Comparison of ENCODE assay signal across 8 cellular contexts in the genomic region with DNA sequence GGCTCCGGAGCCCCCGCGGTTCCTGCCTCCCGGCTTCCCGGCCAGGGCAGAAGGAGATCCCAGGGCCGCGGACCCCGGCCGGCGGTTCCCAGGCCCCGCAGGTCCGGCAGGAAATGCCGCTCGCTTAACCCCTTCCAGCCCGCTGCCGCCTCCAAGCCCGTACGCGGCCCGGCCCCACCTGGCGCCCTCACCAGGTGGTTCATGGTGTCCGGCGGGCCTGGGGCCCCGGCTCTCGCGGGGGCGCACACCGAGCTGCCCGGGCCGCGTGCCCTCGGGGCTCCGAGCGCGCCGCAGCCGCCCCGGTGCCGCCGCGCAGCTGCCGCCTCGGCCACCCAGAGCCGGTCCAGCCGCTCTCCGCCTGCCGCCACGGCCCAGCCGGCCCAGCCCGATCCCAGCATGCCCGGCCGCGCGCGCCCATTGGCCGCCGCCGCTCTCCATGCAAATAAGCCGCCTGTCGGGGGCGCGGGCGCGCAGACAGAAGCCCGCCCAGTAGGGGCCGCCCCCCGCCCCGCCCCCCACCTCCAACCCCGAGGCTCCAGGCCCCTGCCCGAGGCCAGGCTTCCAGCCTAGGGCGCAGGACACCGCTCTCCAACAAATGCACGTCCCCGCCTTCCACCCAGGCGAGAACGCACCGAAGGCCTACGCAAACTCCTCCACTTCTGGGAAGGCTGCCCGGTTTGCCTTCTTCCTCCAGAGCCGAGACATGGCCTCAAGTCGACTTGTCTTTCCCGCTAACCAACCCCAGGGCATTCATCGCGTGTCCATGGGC. TPM values are rescaled to one million over a fixed set of nuclear protein-coding genes. Genes with fewer than 3 reads are reported as not detected.
A peak's percentile ranks its signal among the peaks of the same experiment; 100 is the strongest.
DNase-seq lines count a peak whose midpoint lies in the region; ATAC-seq and TF ChIP-seq lines count a peak whose summit lies in the region.

Gene BCAR1, minus strand, starts transcription at position 345 of the 769 bp plus-strand sequence. Its CDS starts 142 bp downstream, at position 203.

- POLR2A ChIA-PET in A673 (lab: Charles Lee; ENCODE audit: low non-redundant PET): no interaction called here
- POLR2A ChIA-PET in naive thymus-derived CD8-positive, alpha-beta T cell (lab: Charles Lee): no interaction called here

- CTCF ChIA-PET in A673 (lab: Charles Lee): no interaction called here

- no peak for TF ChIP-seq CTCF in A673 (conservative IDR thresholded peaks at IDR 0.05; ENCODE audit: low read depth, low read length)
- TF ChIP-seq CTCF in WI38 (IDR thresholded peaks at IDR 0.05; ENCODE audit: low read depth, low read length): no peak

- no peaks in the 10 kb centered on the region for H3K9me3 ChIP-seq in A673 (ENCODE audit: low read depth, low read length, poor library complexity, severe bottlenecking)

- peak within 1 kb of the TSS; percentile 86 for H3K27ac ChIP-seq in A673 (ENCODE audit: low read depth, low read length, poor library complexity, severe bottlenecking)

- ATAC-seq in naive thymus-derived CD8-positive, alpha-beta T cell: peak; percentile 48 to 70

- peaks cover 10 to 84% (median 38%) of the 10 kb centered on the region in 5 donors for H3K27me3 Mint-ChIP-seq in naive thymus-derived CD8-positive, alpha-beta T cell

- no peak within 1 kb of the TSS for H3K27ac Mint-ChIP-seq in naive thymus-derived CD8-positive, alpha-beta T cell

- H3K27me3 ChIP-seq in A673 (replicated peaks; ENCODE audit: insufficient read depth, low read depth, low read length, poor library complexity): no peaks in the 10 kb centered on the region

- DNase-seq in A673 (ENCODE audit: low spot score) (peak; percentile 89), HCEC 1CT (peak; percentile 91), NCI-H1105 (lab: John Stamatoyannopoulos, UW) (peak; percentile 56), fibroblast of the conjunctiva (ENCODE audit: low read depth) (peak; percentile 76)
- DNase-seq in naive thymus-derived CD8-positive, alpha-beta T cell: no peak
- DNase-seq in activated effector memory CD4-positive, alpha-beta T cell treated with Interleukin-2 at 50 U/mL for 16 hours: no peak

- peak within 1 kb of the TSS; percentile 60 to 83 (median 72) for H3K4me3 Mint-ChIP-seq in naive thymus-derived CD8-positive, alpha-beta T cell

- no TSS peak for BruUV-seq in A673 (replicated peaks; lab: Mats Ljungman, UMichigan)

- H3K4me3 ChIP-seq in A673 (ENCODE audit: low read depth, low read length, poor library complexity, severe bottlenecking) (peak within 1 kb of the TSS; percentile 93), GM08714 (ENCODE audit: low read length) (peak within 1 kb of the TSS; percentile 76; the same call in 1 of the 2 replicates), WI38 (ENCODE audit: low read depth, low read length) (peak within 1 kb of the TSS; percentile 93)

- no peaks in the 10 kb centered on the region for H3K36me3 ChIP-seq in A673 (ENCODE audit: insufficient read depth, low read length, poor library complexity, severe bottlenecking)

- peaks cover 3 to 16% (median 12%) of the 10 kb centered on the region in 4 donors for H3K4me1 Mint-ChIP-seq in naive thymus-derived CD8-positive, alpha-beta T cell

- peaks cover 0 to 2% (median 0%) of the 10 kb centered on the region in 3 donors for H3K36me3 Mint-ChIP-seq in naive thymus-derived CD8-positive, alpha-beta T cell

- no peaks in the 10 kb centered on the region for H3K9me3 Mint-ChIP-seq in naive thymus-derived CD8-positive, alpha-beta T cell

- peaks cover 45% of the 10 kb centered on the region for H3K4me1 ChIP-seq in A673 (ENCODE audit: insufficient read depth, low read length, poor library complexity, severe bottlenecking)

- intact Hi-C loops in A673 (cut with micrococcal nuclease; ENCODE audit: unreplicated experiment): no loop called here

RNA-seq across cellular contexts. Expression of gene BCAR1, which starts in this region (rescaled TPM):
- 42.2 and 47.3 TPM in 2 replicates for total RNA-seq in A673 (2021)
- total RNA-seq in naive thymus-derived CD8-positive, alpha-beta T cell: under 1 TPM in 1 of 2 experiments, not detected in 1; 0.30 TPM
- not detected for polyA plus RNA-seq in naive thymus-derived CD8-positive, alpha-beta T cell

Comparison
In these comparisons a context has a peak if more than half of its experiments do, and no peak if none do; other contexts are left out.
1. RNA of gene BCAR1 (total RNA-seq): 42.2 to 47.3 TPM in A673; 0.30 TPM in naive thymus-derived CD8-positive, alpha-beta T cell; every median in the first group is over 10 times any median in the second.
2. Peak in ATAC-seq in naive thymus-derived CD8-positive, alpha-beta T cell; RNA of the gene not detected or under 1 TPM.
3. DNase-seq: peak in A673 (single experiment), HCEC 1CT (single experiment), NCI-H1105 (single experiment) and fibroblast of the conjunctiva (single experiment); none in naive thymus-derived CD8-positive, alpha-beta T cell (0 of 10) and activated effector memory CD4-positive, alpha-beta T cell treated with Interleukin-2 at 50 U/mL for 16 hours (single experiment).
4. Peak in every context shown above with its lines, with median percentiles within 50 percentile points of each other: H3K4me3 ChIP-seq.